ENCODE assay signal across 1 cellular context in the genomic region with DNA sequence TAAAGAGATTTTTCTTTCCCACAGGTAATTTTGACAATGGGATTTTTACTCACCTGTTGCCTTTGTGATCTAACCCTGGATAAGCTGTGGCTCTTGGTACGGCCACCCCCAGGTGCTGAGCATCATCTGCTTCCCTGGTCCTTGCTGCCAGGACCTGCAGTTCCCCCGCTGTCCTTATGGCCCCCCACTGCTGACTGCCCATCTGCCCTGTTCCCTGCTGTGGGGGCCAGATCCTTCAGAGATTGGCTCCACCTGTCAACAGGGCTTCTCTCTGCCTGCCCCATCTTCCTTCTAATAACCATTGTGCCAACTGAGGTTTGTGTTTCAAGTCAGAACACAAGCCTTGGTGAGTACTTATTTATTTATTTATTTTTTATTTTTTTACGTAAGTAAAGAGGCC.
TF ChIP-seq lines count a peak whose summit lies in the region.

No MANE protein-coding gene starts in this region.

TF ChIP-seq in IMR-90, 13 proteins besides CTCF, POLR2A, EP300 and RAD21:
- no peak for TF ChIP-seq CHD1 (IDR thresholded peaks at IDR 0.05; ENCODE audit: low read depth, low read length)
- TF ChIP-seq CEBPB (IDR thresholded peaks at IDR 0.05; ENCODE audit: low read depth, low read length) = no peak
- TF ChIP-seq FOS (IDR thresholded peaks at IDR 0.05; ENCODE audit: low read depth, low read length) = no peak
- no peak for TF ChIP-seq RFX5 (IDR thresholded peaks at IDR 0.05; ENCODE audit: low read depth, low read length)
- TF ChIP-seq SMC3 (IDR thresholded peaks at IDR 0.05; ENCODE audit: low read depth, low read length) = no peak
- TF ChIP-seq NFE2L2 (IDR thresholded peaks at IDR 0.05; ENCODE audit: low read depth, low read length) = no peak
- TF ChIP-seq ELK1 (IDR thresholded peaks at IDR 0.05; ENCODE audit: borderline replicate concordance, low read depth, low read length) = no peak
- no peak for TF ChIP-seq MAFK (IDR thresholded peaks at IDR 0.05; ENCODE audit: low read depth, low read length)
- TF ChIP-seq MAZ (IDR thresholded peaks at IDR 0.05; ENCODE audit: borderline replicate concordance, low read depth, low read length) = no peak
- TF ChIP-seq RCOR1 (IDR thresholded peaks at IDR 0.05; ENCODE audit: insufficient replicate concordance, low read length) = no peak
- no peak for TF ChIP-seq MXI1 (IDR thresholded peaks at IDR 0.05; ENCODE audit: borderline replicate concordance, low read depth, low read length)
- no peak for TF ChIP-seq BHLHE40 (IDR thresholded peaks at IDR 0.05; ENCODE audit: low read depth, low read length)
- no peak for TF ChIP-seq USF2 (IDR thresholded peaks at IDR 0.05; ENCODE audit: low read depth, low read length)
TF ChIP-seq in IMR-90: peak in this region for 0.
